In the genomic region with DNA sequence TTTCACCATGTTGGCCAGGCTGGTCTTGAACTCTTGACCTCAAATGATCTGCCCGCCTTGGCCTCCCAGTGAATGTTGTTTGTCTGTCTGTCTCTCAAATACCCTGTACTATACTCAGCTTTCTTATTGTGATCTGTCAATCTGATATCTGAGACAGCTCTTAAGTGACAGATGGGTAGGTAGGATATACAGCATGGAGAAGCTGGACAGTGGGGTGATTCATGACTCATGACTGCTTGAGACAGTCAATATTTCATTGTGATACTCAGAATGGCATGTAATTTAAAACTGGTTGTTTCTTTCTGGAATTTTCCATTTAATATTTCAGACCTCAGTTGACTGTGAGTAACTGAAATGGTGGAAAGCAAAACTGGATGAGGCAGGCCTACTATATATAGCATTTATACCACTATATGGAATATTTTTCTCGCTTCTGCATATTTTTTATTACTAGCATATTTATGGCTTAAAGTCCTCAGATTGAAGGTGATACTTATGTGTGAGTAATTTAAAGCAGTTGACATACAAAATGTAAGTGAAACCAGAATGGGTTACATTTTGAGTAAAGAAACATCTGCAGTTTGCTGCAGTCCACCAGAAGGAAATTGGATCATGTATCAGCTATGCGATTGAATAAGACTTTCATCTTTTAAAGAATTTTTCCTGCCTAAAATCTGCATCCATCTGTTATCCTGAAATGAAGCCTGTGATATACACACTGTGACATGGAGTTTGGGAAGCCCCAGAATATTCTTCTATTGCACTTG, we compare ENCODE assay signal across 10 cellular contexts. TPM values are rescaled to one million over a fixed set of nuclear protein-coding genes. Genes with fewer than 3 reads are reported as not detected.
A peak's percentile ranks its signal among the peaks of the same experiment; 100 is the strongest.
DNase-seq lines count a peak whose midpoint lies in the region; ATAC-seq lines count a peak whose summit lies in the region.
"Had no signal": no experiment of that assay in that cellular context is flagged by ENCODE, and none has a peak within 500 bp of the region (broad histone marks: within the 10 kb centered on the region; RNA-seq: fewer than 3 reads in every experiment).

No MANE protein-coding gene starts in this region.

- DNase-seq in NCI-H82 (lab: John Stamatoyannopoulos, UW), result peak; percentile 73
- DNase-seq in renal cortical epithelial cell (ENCODE audit: low read depth), result peak; percentile 47
- no peak for DNase-seq in H4 (ENCODE audit: low spot score)
- no peak for DNase-seq in NCI-H748 (lab: John Stamatoyannopoulos, UW; ENCODE audit: unreplicated experiment)
- no peak for DNase-seq in activated CD4-positive, alpha-beta T cell treated with anti-CD3 and anti-CD28 coated beads, Interleukin-2, amount 50 U/mL, for 4 hours
- no peak for DNase-seq in middle frontal gyrus (ENCODE audit: extremely low spot score, low spot score)
- DNase-seq: body of pancreas, NCI-H1436 had no signal

- ATAC-seq in GM18907 (IDR thresholded peaks at IDR 0.05; ENCODE audit: unreplicated experiment) (peak; percentile 61), HG02678 (IDR thresholded peaks at IDR 0.05; ENCODE audit: unreplicated experiment) (peak; percentile 59)
- ATAC-seq: body of pancreas had no signal

RNA-seq across cellular contexts. Expression of a gene that starts 22.3 kb away (rescaled TPM):
- total RNA-seq in renal cortical epithelial cell, result 15.8 and 24.5 TPM in 2 replicates
- 4.3 and 8.3 TPM in 2 replicates for total RNA-seq in H4 (2014; rRNA removed; shearing (Covaris generic))

Comparison
In these comparisons a context has a peak if more than half of its experiments do, and no peak if none do; other contexts are left out.
1. DNase-seq: peak in NCI-H82 (single experiment) and renal cortical epithelial cell (single experiment); none in H4 (single experiment), NCI-H748 (single experiment), activated CD4-positive, alpha-beta T cell treated with anti-CD3 and anti-CD28 coated beads, Interleukin-2, amount 50 U/mL, for 4 hours (0 of 2) and middle frontal gyrus (single experiment).